In the genomic region with DNA sequence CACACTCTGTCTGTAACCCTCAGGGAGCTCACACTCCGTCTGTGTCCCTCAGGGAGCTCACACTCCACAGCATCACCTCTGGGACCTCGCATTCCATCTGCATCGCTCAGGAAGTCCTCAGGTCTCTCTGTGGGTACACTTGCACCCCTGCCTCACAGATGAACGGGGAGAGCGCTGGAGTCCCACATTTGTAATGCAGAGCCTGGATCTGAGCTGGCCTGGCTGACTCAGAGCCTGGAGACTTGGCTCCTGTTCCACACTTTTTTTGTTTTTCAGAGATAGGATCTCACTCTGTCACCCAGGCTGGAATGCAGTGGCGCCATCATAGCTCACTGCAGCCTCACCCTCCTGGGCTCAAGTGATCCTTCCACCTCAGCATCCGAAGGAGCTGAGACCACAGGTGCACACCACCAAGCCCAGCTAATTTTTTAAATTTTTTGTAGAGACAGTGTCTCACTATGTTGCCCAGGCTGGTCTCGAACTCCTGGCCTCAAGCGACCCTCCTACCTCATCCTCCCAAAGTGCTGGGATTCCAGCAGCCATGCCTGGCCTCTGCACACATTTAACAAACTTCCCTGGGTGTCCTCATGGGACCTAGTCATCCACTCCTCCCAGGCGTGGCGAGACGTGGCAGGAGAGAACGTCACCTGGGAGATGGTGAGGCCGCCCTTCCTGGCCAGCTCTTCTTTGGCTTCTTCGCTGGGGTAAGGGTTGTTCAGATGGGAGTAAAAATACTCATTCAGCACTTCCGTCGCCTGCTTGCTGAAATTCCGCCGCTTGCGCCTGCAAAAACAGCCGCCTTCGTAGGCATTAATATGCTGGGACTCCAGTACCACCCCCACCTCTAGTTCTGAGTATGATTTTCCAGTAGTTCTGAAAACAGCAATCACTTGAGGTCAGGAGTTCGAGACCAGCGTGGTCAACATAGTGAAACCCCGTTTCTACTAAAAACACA, we compare ENCODE assay signal across 15 cellular contexts. TPM values are rescaled to one million over a fixed set of nuclear protein-coding genes. Genes with fewer than 3 reads are reported as not detected.
DNase-seq lines count a peak whose midpoint lies in the region; ATAC-seq, FAIRE-seq and TF ChIP-seq lines count a peak whose summit lies in the region.
"Had no signal": no experiment of that assay in that cellular context is flagged by ENCODE, and none has a peak within 500 bp of the region (broad histone marks: within the 10 kb centered on the region; RNA-seq: fewer than 3 reads in every experiment).

No MANE protein-coding gene starts in this region.

- no peaks in the 10 kb centered on the region for H3K27me3 ChIP-seq in keratinocyte (ENCODE audit: control insufficient read depth, extremely low read depth, insufficient read depth, low read length)
- H3K27me3 ChIP-seq in gastrocnemius medialis = no peaks in the 10 kb centered on the region
- H3K27me3 ChIP-seq: SJCRH30, thyroid gland had no signal

- no peak overlapping the region for H3K4me3 Mint-ChIP-seq in activated CD4-positive, alpha-beta T cell treated with anti-CD3 and anti-CD28 coated beads, Interleukin-2, amount 10 ng/mL, durations not matched to agents 24 days and 14 days
- H3K4me3 Mint-ChIP-seq: GM23338 had no signal

- FAIRE-seq in keratinocyte (lab: Jason Lieb, UNC) = peak; percentile 20
- FAIRE-seq: A204.1, D721Med, GM19239 had no signal

- no peak overlapping the region for H2AFZ ChIP-seq in keratinocyte (ENCODE audit: control insufficient read depth, low read length)
- H2AFZ ChIP-seq: GM23338 had no signal

- peaks cover 49% of the 10 kb centered on the region for H3K36me3 Mint-ChIP-seq in activated CD4-positive, alpha-beta T cell treated with anti-CD3 and anti-CD28 coated beads, Interleukin-2, amount 10 ng/mL, durations not matched to agents 24 days and 14 days (ENCODE audit: low read depth)

- H3K4me1 Mint-ChIP-seq in activated CD4-positive, alpha-beta T cell treated with anti-CD3 and anti-CD28 coated beads, Interleukin-2, amount 10 ng/mL, durations not matched to agents 24 days and 14 days = peaks cover 7% of the 10 kb centered on the region
- H3K4me1 Mint-ChIP-seq: GM23338 had no signal

- no peak overlapping the region for H3K4me2 ChIP-seq in keratinocyte (ENCODE audit: control insufficient read depth, extremely low read depth, insufficient read depth, low read depth, low read length)
- H3K4me2 ChIP-seq: GM23338 had no signal

- no peaks in the 10 kb centered on the region for H4K20me1 ChIP-seq in keratinocyte (ENCODE audit: control insufficient read depth, extremely low read depth, insufficient read depth, low read length)

- ATAC-seq in GM21723 (IDR thresholded peaks at IDR 0.05; ENCODE audit: unreplicated experiment) = no peak
- no peak for ATAC-seq in gastrocnemius medialis

- dilution Hi-C loops in keratinocyte (cut with MboI; ENCODE audit: extremely low pct_ligation_motif_present, low sequenced_read_pairs) = no loop called here

- no peaks in the 10 kb centered on the region for H3K79me2 ChIP-seq in keratinocyte (ENCODE audit: control insufficient read depth, insufficient read depth, low read length)

- no peak for DNase-seq in activated CD4-positive, alpha-beta T cell treated with anti-CD3 and anti-CD28 coated beads, Interleukin-2, amount 10 ng/mL, durations not matched to agents 24 days and 14 days
- DNase-seq in activated CD4-positive, alpha-beta T cell treated with anti-CD3 and anti-CD28 coated beads for 1 hour = no peak
- DNase-seq in amniotic epithelial cell (ENCODE audit: low read depth) (peak; percentile 37), keratinocyte (ENCODE audit: low read depth, low spot score) (no peak), gastrocnemius medialis (no peak)
- DNase-seq: NCI-H2029, SJCRH30, thyroid gland had no signal

- H3K9me1 ChIP-seq in keratinocyte (ENCODE audit: control insufficient read depth, extremely low read depth, insufficient read depth, low read length) = no peaks in the 10 kb centered on the region

- H3K27ac ChIP-seq in keratinocyte (ENCODE audit: control insufficient read depth, insufficient read depth, low read length) (no peak overlapping the region), gastrocnemius medialis (no peak overlapping the region)
- H3K27ac ChIP-seq: coronary artery, SJCRH30, thyroid gland, VCaP had no signal

- TF ChIP-seq POLR2A in gastrocnemius medialis (IDR thresholded peaks at IDR 0.05) = no peak

- H3K27ac Mint-ChIP-seq in activated CD4-positive, alpha-beta T cell treated with anti-CD3 and anti-CD28 coated beads, Interleukin-2, amount 10 ng/mL, durations not matched to agents 24 days and 14 days = peak overlapping the region; percentile 26
- H3K27ac Mint-ChIP-seq: GM23338 had no signal

- no peaks in the 10 kb centered on the region for H3K27me3 Mint-ChIP-seq in activated CD4-positive, alpha-beta T cell treated with anti-CD3 and anti-CD28 coated beads, Interleukin-2, amount 10 ng/mL, durations not matched to agents 24 days and 14 days

- intact Hi-C loops in activated CD4-positive, alpha-beta T cell treated with anti-CD3 and anti-CD28 coated beads, Interleukin-2, amount 10 ng/mL, durations not matched to agents 24 days and 14 days (cut with micrococcal nuclease) = no loop called here
- intact Hi-C loops in gastrocnemius medialis (cut with DNase I; ENCODE audit: low total_unique reads) = no loop called here

- no peaks in the 10 kb centered on the region for H3K9me3 ChIP-seq in keratinocyte (ENCODE audit: control insufficient read depth, low read depth, low read length)
- H3K9me3 ChIP-seq in gastrocnemius medialis = no peaks in the 10 kb centered on the region
- H3K9me3 ChIP-seq: SJCRH30, thyroid gland had no signal

- H3K36me3 ChIP-seq in keratinocyte (ENCODE audit: control insufficient read depth in 2 of 2, extremely low read depth in 1 of 2, insufficient read depth in 2 of 2, low read length in 2 of 2) (no peaks in the 10 kb centered on the region), gastrocnemius medialis (no peaks in the 10 kb centered on the region)
- H3K36me3 ChIP-seq: SJCRH30 had no signal

- in situ Hi-C loops in gastrocnemius medialis (cut with MboI; ENCODE audit: low sequenced_read_pairs in 4 of 4) = no loop called here

- TF ChIP-seq CTCF in keratinocyte (optimal IDR thresholded peaks at IDR 0.05 in 1 of 3, IDR thresholded peaks at IDR 0.05 in 1 of 3, conservative IDR thresholded peaks at IDR 0.05 in 1 of 3; ENCODE audit: extremely low read depth in 1 of 3, insufficient read depth in 2 of 3, low read length in 3 of 3) (no peak), gastrocnemius medialis (IDR thresholded peaks at IDR 0.05 in 4 of 5, conservative IDR thresholded peaks at IDR 0.05 in 1 of 5) (no peak)

- no peaks in the 10 kb centered on the region for H3K9me3 Mint-ChIP-seq in activated CD4-positive, alpha-beta T cell treated with anti-CD3 and anti-CD28 coated beads, Interleukin-2, amount 10 ng/mL, durations not matched to agents 24 days and 14 days
- H3K9me3 Mint-ChIP-seq: GM23338 had no signal

- H3K4me3 ChIP-seq in keratinocyte (ENCODE audit: control insufficient read depth in 2 of 3, extremely low read depth in 1 of 3, insufficient read depth in 2 of 3, low read depth in 1 of 3, low read length in 3 of 3) (no peak overlapping the region), gastrocnemius medialis (no peak overlapping the region)
- H3K4me3 ChIP-seq: coronary artery, GM23338, SJCRH30, thyroid gland had no signal

- no peak overlapping the region for H3K9ac ChIP-seq in keratinocyte (ENCODE audit: control insufficient read depth, extremely low read depth, insufficient read depth, low read length)

- H3K4me1 ChIP-seq in keratinocyte (ENCODE audit: control insufficient read depth, extremely low read depth, insufficient read depth, low read length) (no peaks in the 10 kb centered on the region), gastrocnemius medialis (no peaks in the 10 kb centered on the region)
- H3K4me1 ChIP-seq: SJCRH30, thyroid gland had no signal

RNA-seq across cellular contexts. Expression of a gene that starts 31.0 kb away (rescaled TPM):
- 0.14 TPM in 2 replicates for total RNA-seq in activated CD4-positive, alpha-beta T cell treated with anti-CD3 and anti-CD28 coated beads, Interleukin-2, amount 10 ng/mL, durations not matched to agents 24 days and 14 days
- polyA plus RNA-seq in keratinocyte = 0.07 to 0.21 TPM (median 0.14 TPM) in 3 replicates
- polyA plus RNA-seq in keratinocyte (2011; ENCODE audit: low read depth) = not detected
- 0.01 and 0.12 TPM in 2 replicates for polyA plus RNA-seq in keratinocyte (2011; cell fraction: cytosol; rRNA removed)
- 0.33 and 0.67 TPM in 2 replicates for polyA plus RNA-seq in keratinocyte (2011; cell fraction: nucleus; rRNA removed)
- 0.11 and 0.18 TPM in 2 replicates for polyA plus RNA-seq in keratinocyte (2012; ENCODE audit: low replicate concordance)
- 0.07 to 0.16 TPM in 2 of 3 replicates, not detected in the other for polyA minus RNA-seq in keratinocyte
- polyA minus RNA-seq in keratinocyte (2011; cell fraction: cytosol; rRNA and poly(A)+ RNA removed) = 0.58 TPM
- 1.1 and 1.4 TPM in 2 replicates for polyA minus RNA-seq in keratinocyte (2011; cell fraction: nucleus; rRNA and poly(A)+ RNA removed)
- 1 to 10 TPM in 1 of 4 donors, not detected in 3; 3.2 TPM for total RNA-seq in gastrocnemius medialis

RNA-seq across cellular contexts. Expression of a gene that starts 40.4 kb away (rescaled TPM):
- total RNA-seq in activated CD4-positive, alpha-beta T cell treated with anti-CD3 and anti-CD28 coated beads, Interleukin-2, amount 10 ng/mL, durations not matched to agents 24 days and 14 days = 11.4 and 14.6 TPM in 2 replicates
- 0.56 to 1.4 TPM (median 1.2 TPM) in 3 replicates for polyA plus RNA-seq in keratinocyte
- 2.0 TPM for polyA plus RNA-seq in keratinocyte (2011; ENCODE audit: low read depth)
- polyA plus RNA-seq in keratinocyte (2011; cell fraction: cytosol; rRNA removed) = 0.11 and 0.26 TPM in 2 replicates
- polyA plus RNA-seq in keratinocyte (2011; cell fraction: nucleus; rRNA removed) = 7.7 and 8.1 TPM in 2 replicates
- 0.78 and 2.9 TPM in 2 replicates for polyA plus RNA-seq in keratinocyte (2012; ENCODE audit: low replicate concordance)
- polyA minus RNA-seq in keratinocyte = 0.43 to 0.86 TPM (median 0.69 TPM) in 3 replicates
- polyA minus RNA-seq in keratinocyte (2011; cell fraction: cytosol; rRNA and poly(A)+ RNA removed) = not detected
- polyA minus RNA-seq in keratinocyte (2011; cell fraction: nucleus; rRNA and poly(A)+ RNA removed) = 0.95 and 1.9 TPM in 2 replicates
- total RNA-seq in gastrocnemius medialis = under 1 TPM in 2 of 4 donors, not detected in 2; 0.18 to 0.31 TPM

RNA-seq across cellular contexts. Expression of a gene that starts 49.4 kb away (rescaled TPM):
- 19.2 and 20.5 TPM in 2 replicates for total RNA-seq in activated CD4-positive, alpha-beta T cell treated with anti-CD3 and anti-CD28 coated beads, Interleukin-2, amount 10 ng/mL, durations not matched to agents 24 days and 14 days
- 1.7 to 2.2 TPM (median 2.1 TPM) in 3 replicates for polyA plus RNA-seq in keratinocyte
- polyA plus RNA-seq in keratinocyte (2011; ENCODE audit: low read depth) = 1.4 TPM
- 0.88 and 1.4 TPM in 2 replicates for polyA plus RNA-seq in keratinocyte (2011; cell fraction: cytosol; rRNA removed)
- 6.6 and 10.1 TPM in 2 replicates for polyA plus RNA-seq in keratinocyte (2011; cell fraction: nucleus; rRNA removed)
- 1.3 and 2.1 TPM in 2 replicates for polyA plus RNA-seq in keratinocyte (2012; ENCODE audit: low replicate concordance)
- polyA minus RNA-seq in keratinocyte = 0.85 to 5.1 TPM (median 2.7 TPM) in 3 replicates
- polyA minus RNA-seq in keratinocyte (2011; cell fraction: cytosol; rRNA and poly(A)+ RNA removed) = not detected
- 2.6 TPM in 2 replicates for polyA minus RNA-seq in keratinocyte (2011; cell fraction: nucleus; rRNA and poly(A)+ RNA removed)
- total RNA-seq in gastrocnemius medialis = not detected

RNA-seq across cellular contexts. Expression of a gene that starts 53.1 kb away (rescaled TPM):
- total RNA-seq in activated CD4-positive, alpha-beta T cell treated with anti-CD3 and anti-CD28 coated beads, Interleukin-2, amount 10 ng/mL, durations not matched to agents 24 days and 14 days = 370 and 391 TPM in 2 replicates
- polyA plus RNA-seq in keratinocyte = 294 to 475 TPM (median 343 TPM) in 3 replicates
- polyA plus RNA-seq in keratinocyte (2011; ENCODE audit: low read depth) = 523 TPM
- 167 and 490 TPM in 2 replicates for polyA plus RNA-seq in keratinocyte (2011; cell fraction: cytosol; rRNA removed)
- polyA plus RNA-seq in keratinocyte (2011; cell fraction: nucleus; rRNA removed) = 169 and 188 TPM in 2 replicates
- polyA plus RNA-seq in keratinocyte (2012; ENCODE audit: low replicate concordance) = 285 and 463 TPM in 2 replicates
- polyA minus RNA-seq in keratinocyte = 116 to 149 TPM (median 142 TPM) in 3 replicates
- polyA minus RNA-seq in keratinocyte (2011; cell fraction: cytosol; rRNA and poly(A)+ RNA removed) = 191 TPM
- 36.9 and 41.3 TPM in 2 replicates for polyA minus RNA-seq in keratinocyte (2011; cell fraction: nucleus; rRNA and poly(A)+ RNA removed)
- 100 to 1,000 TPM in 1 of 4 donors, 10 to 100 TPM in 3; 41.8 to 201 (median 50.5) TPM for total RNA-seq in gastrocnemius medialis

RNA-seq across cellular contexts. Expression of a gene that starts 53.7 kb away (rescaled TPM):
- total RNA-seq in activated CD4-positive, alpha-beta T cell treated with anti-CD3 and anti-CD28 coated beads, Interleukin-2, amount 10 ng/mL, durations not matched to agents 24 days and 14 days = 3.3 and 4.4 TPM in 2 replicates
- 0.47 to 1.0 TPM (median 0.77 TPM) in 3 replicates for polyA plus RNA-seq in keratinocyte
- polyA plus RNA-seq in keratinocyte (2011; ENCODE audit: low read depth) = not detected
- 0.45 and 1.0 TPM in 2 replicates for polyA plus RNA-seq in keratinocyte (2011; cell fraction: cytosol; rRNA removed)
- 0.70 and 2.1 TPM in 2 replicates for polyA plus RNA-seq in keratinocyte (2011; cell fraction: nucleus; rRNA removed)
- 0.37 and 1.2 TPM in 2 replicates for polyA plus RNA-seq in keratinocyte (2012; ENCODE audit: low replicate concordance)
- polyA minus RNA-seq in keratinocyte = not detected in 3 replicates
- not detected for polyA minus RNA-seq in keratinocyte (2011; cell fraction: cytosol; rRNA and poly(A)+ RNA removed)
- polyA minus RNA-seq in keratinocyte (2011; cell fraction: nucleus; rRNA and poly(A)+ RNA removed) = 0.63 and 0.78 TPM in 2 replicates
- total RNA-seq in gastrocnemius medialis = 1 to 10 TPM in 1 of 4 donors, under 1 TPM in 1, not detected in 2; 0.80 to 1.7 TPM

Comparison
In these comparisons a context has a peak if more than half of its experiments do, and no peak if none do; other contexts are left out.
1. RNA of a gene that starts 49.4 kb away (total RNA-seq): 19.2 to 20.5 TPM in activated CD4-positive, alpha-beta T cell treated with anti-CD3 and anti-CD28 coated beads, Interleukin-2, amount 10 ng/mL, durations not matched to agents 24 days and 14 days; not detected in gastrocnemius medialis; every median in the first group is over 10 times any median in the second.